8 cellular contexts compared by ENCODE assay signal in genomic region chr9:117418111-117418510, GRCh38.
"Had no signal": no experiment of that assay in that cellular context is flagged by ENCODE, and none has a peak within 500 bp of the region (broad histone marks: within the 10 kb centered on the region; RNA-seq: fewer than 3 reads in every experiment).

No MANE protein-coding gene starts in this region.

- H3K9me3 ChIP-seq: HAP-1 had no signal

- H3K36me3 ChIP-seq: HAP-1 had no signal

- H3K4me1 ChIP-seq: HAP-1 had no signal

- H3K27ac Mint-ChIP-seq: GM23338, H9, HFFc6 had no signal

- H3K27ac ChIP-seq: GM23248 had no signal

- H3K4me3 ChIP-seq: GM23248, GM23338, HAP-1 had no signal

- H2AFZ ChIP-seq: GM23248, GM23338 had no signal

- H3K9me3 Mint-ChIP-seq: GM23338, H9 had no signal

- H3K4me3 Mint-ChIP-seq: GM23338, H9, HFFc6 had no signal

- DNase-seq: GM23248, GOT3, H7, H9, HCEC 1CT, HFFc6 had no signal

- H3K4me2 ChIP-seq: GM23338 had no signal
